ENCODE assay signal across 8 cellular contexts in genomic region chr11:68212421-68213134, GRCh38. TPM values are rescaled to one million over a fixed set of nuclear protein-coding genes. Genes with fewer than 3 reads are reported as not detected.
A peak's percentile ranks its signal among the peaks of the same experiment; 100 is the strongest.
DNase-seq lines count a peak whose midpoint lies in the region; ATAC-seq and TF ChIP-seq lines count a peak whose summit lies in the region.

No MANE protein-coding gene starts in this region.

- peak overlapping the region; percentile 94 for H3K4me3 ChIP-seq in HUES6 (ENCODE audit: low read depth, low read length)
- peak overlapping the region; percentile 59 for H3K4me3 ChIP-seq in RWPE2 (ENCODE audit: severe bottlenecking)
- peak overlapping the region; percentile 61 to 94 (median 80) for H3K4me3 ChIP-seq in upper lobe of left lung

- H3K36me3 ChIP-seq in HUES6 (ENCODE audit: control insufficient read depth, insufficient read depth, low read length) (no peaks in the 10 kb centered on the region), RWPE2 (ENCODE audit: low read depth) (no peaks in the 10 kb centered on the region), upper lobe of left lung (no peaks in the 10 kb centered on the region)

- ATAC-seq in RWPE2 (ENCODE audit: low read depth): peak; percentile 66
- ATAC-seq in omental fat pad (ENCODE audit: low FRiP score): peak; percentile 87
- peak; percentile 66 to 85 for ATAC-seq in upper lobe of left lung (ENCODE audit: low FRiP score in 2 of 2)

- DNase-seq in GM19238 (ENCODE audit: insufficient read length, low spot score) (peak; percentile 77), RWPE2 (ENCODE audit: low spot score) (no peak), germinal center (ENCODE audit: low spot score) (peak; percentile 75), omental fat pad (ENCODE audit: low spot score) (no peak), upper lobe of left lung (peak; percentile 81 to 93)
- peak; percentile 58 for DNase-seq in activated naive CD4-positive, alpha-beta T cell treated with anti-CD3 and anti-CD28 coated beads, Interleukin-2, amount 50 U/mL, for 16 hours

- H3K4me1 ChIP-seq in HUES6 (ENCODE audit: control insufficient read depth, insufficient read depth, low read length) (peaks cover 24% of the 10 kb centered on the region), RWPE2 (ENCODE audit: insufficient read depth, poor library complexity, severe bottlenecking) (peaks cover 6% of the 10 kb centered on the region), upper lobe of left lung (peaks cover 38 to 55% (median 45%) of the 10 kb centered on the region in 4 donors)

- TF ChIP-seq CTCF in C4-2B (conservative IDR thresholded peaks at IDR 0.05): peak; percentile 75
- peak; percentile 48 for TF ChIP-seq CTCF in RWPE2 (IDR thresholded peaks at IDR 0.05; ENCODE audit: poor library complexity, severe bottlenecking)
- TF ChIP-seq CTCF in omental fat pad (IDR thresholded peaks at IDR 0.05): no peak
- TF ChIP-seq CTCF in upper lobe of left lung (IDR thresholded peaks at IDR 0.05): peak; percentile 33 to 67 (median 51)

- H3K27ac ChIP-seq in C4-2B (peak overlapping the region; percentile 98), HUES6 (ENCODE audit: low read depth, low read length) (no peak overlapping the region), RWPE2 (ENCODE audit: poor library complexity, severe bottlenecking) (peak overlapping the region; percentile 93), upper lobe of left lung (peak overlapping the region; percentile 98 to 100 (median 100))

- TF ChIP-seq EP300 in upper lobe of left lung (IDR thresholded peaks at IDR 0.05): no peak

- WGBS in upper lobe of left lung, 2 donors: 0 to 1% methylated on average over 29 of the region's 80 CpGs

- peak in 1 of 4 donors; percentile 48 for TF ChIP-seq POLR2A in upper lobe of left lung (IDR thresholded peaks at IDR 0.05)

- H3K27me3 ChIP-seq in HUES6 (ENCODE audit: control insufficient read depth, insufficient read depth, low read length): peaks cover 14% of the 10 kb centered on the region
- H3K27me3 ChIP-seq in RWPE2 (ENCODE audit: insufficient read depth, poor library complexity, severe bottlenecking): no peaks in the 10 kb centered on the region
- H3K27me3 ChIP-seq in upper lobe of left lung: no peaks in the 10 kb centered on the region

- H3K9me3 ChIP-seq in HUES6 (ENCODE audit: control insufficient read depth, insufficient read depth, low read depth, low read length) (no peaks in the 10 kb centered on the region), RWPE2 (ENCODE audit: severe bottlenecking) (no peaks in the 10 kb centered on the region), upper lobe of left lung (no peaks in the 10 kb centered on the region)

- peak overlapping the region; percentile 79 for H3K9ac ChIP-seq in HUES6 (ENCODE audit: low read length)

RNA-seq across cellular contexts. Expression of gene KMT5B, which starts 0.5 kb away (rescaled TPM):
- total RNA-seq in omental fat pad (10 to 100 TPM; 19.5 to 47.1 (median 32.1) TPM), upper lobe of left lung (10 to 100 TPM; 19.3 to 61.2 (median 41.0) TPM)

RNA-seq across cellular contexts. Expression of gene C11orf24, which starts 59.2 kb away (rescaled TPM):
- total RNA-seq in omental fat pad: 10 to 100 TPM; 16.4 to 31.2 (median 23.8) TPM
- total RNA-seq in upper lobe of left lung: 10 to 100 TPM; 13.9 to 37.5 (median 24.0) TPM

Comparison
In these comparisons a context has a peak if more than half of its experiments do, and no peak if none do; other contexts are left out.
1. CTCF ChIP-seq: peak in C4-2B (single experiment), RWPE2 (single experiment) and upper lobe of left lung (6 of 6); none in omental fat pad (0 of 3).
2. DNase-seq: peak in GM19238 (single experiment), activated naive CD4-positive, alpha-beta T cell treated with anti-CD3 and anti-CD28 coated beads, Interleukin-2, amount 50 U/mL, for 16 hours (single experiment), germinal center (single experiment) and upper lobe of left lung (2 of 2); none in RWPE2 (single experiment) and omental fat pad (single experiment).
3. Peak in every context shown above with its lines, with median percentiles within 50 percentile points of each other: H3K4me3 ChIP-seq and ATAC-seq.